In genomic region chr19:46990998-46991676, GRCh38 we compare ENCODE assay signal across 8 cellular contexts. TPM values are rescaled to one million over a fixed set of nuclear protein-coding genes. Genes with fewer than 3 reads are reported as not detected.
DNase-seq lines count a peak whose midpoint lies in the region; ATAC-seq and TF ChIP-seq lines count a peak whose summit lies in the region.

No MANE protein-coding gene starts in this region.

- H3K4me3 ChIP-seq in colonic mucosa = no peak overlapping the region

- TF ChIP-seq CTCF in colonic mucosa (IDR thresholded peaks at IDR 0.05) = peak; percentile 89

- DNase-seq in SKM-1 treated with dmso at 0.1 percent for 144 hours (lab: John Stamatoyannopoulos, UW; ENCODE audit: unreplicated experiment) (peak; percentile 1), SKM-1 (lab: John Stamatoyannopoulos, UW; ENCODE audit: unreplicated experiment) (no peak), NCI-H2227 treated with DMSO at 0.1 percent for 48 hours (lab: John Stamatoyannopoulos, UW) (peak; percentile 67), colonic mucosa (peak; percentile 86)
- peak; percentile 36 for DNase-seq in activated CD4-positive, alpha-beta T cell treated with anti-CD3 and anti-CD28 coated beads for 1 hour
- DNase-seq in stimulated activated CD4-positive, alpha-beta T cell treated with anti-CD3 and anti-CD28 coated beads, Interleukin-2, amount 100 ng/mL, for 24 hours = peak; percentile 73

- no peak overlapping the region for H3K9ac ChIP-seq in colonic mucosa (ENCODE audit: low read depth in 2 of 2, low read length in 2 of 2)

- no peak for ATAC-seq in HG03439 (IDR thresholded peaks at IDR 0.05; ENCODE audit: unreplicated experiment)

- no peaks in the 10 kb centered on the region for H3K4me1 ChIP-seq in colonic mucosa

- intact Hi-C loops in colonic mucosa (cut with DNase I) = loop anchor here (2.0 to 10.0 kb wide), 2 partner anchors 134 to 236 kb away; no protein-coding TSS in a partner anchor

- H3K27me3 ChIP-seq in colonic mucosa (no peaks in the 10 kb centered on the region), layer of hippocampus (ENCODE audit: control insufficient read depth, insufficient read depth, low read length) (no peaks in the 10 kb centered on the region)

- no peaks in the 10 kb centered on the region for H3K9me3 ChIP-seq in colonic mucosa

- no peaks in the 10 kb centered on the region for H3K36me3 ChIP-seq in colonic mucosa

- no peak overlapping the region for H3K27ac ChIP-seq in colonic mucosa
- H3K27ac ChIP-seq in layer of hippocampus (ENCODE audit: low read depth, low read length) = peak overlapping the region; percentile 70

RNA-seq across cellular contexts. Expression of gene NPAS1, which starts 28.5 kb away (rescaled TPM):
- total RNA-seq in colonic mucosa = under 1 TPM; 0.35 to 0.64 TPM

RNA-seq across cellular contexts. Expression of gene TMEM160, which starts 57.3 kb away (rescaled TPM):
- 10 to 100 TPM; 25.2 to 47.4 TPM for total RNA-seq in colonic mucosa
